In genomic region chr22:35674335-35674734, GRCh38 we compare ENCODE assay signal across 1 cellular context.
TF ChIP-seq lines count a peak whose summit lies in the region.

No MANE protein-coding gene starts in this region.

TF ChIP-seq in WTC11, 78 proteins besides CTCF, POLR2A, EP300 and RAD21 (continued from another document):
- TF ChIP-seq ZNF317 (CRISPR knock-in tag; IDR thresholded peaks at IDR 0.05; ENCODE audit: borderline replicate concordance, low read depth), result no peak
- TF ChIP-seq ZBTB21 (CRISPR knock-in tag; IDR thresholded peaks at IDR 0.05; ENCODE audit: borderline replicate concordance), result no peak
- TF ChIP-seq, protein P1, sequence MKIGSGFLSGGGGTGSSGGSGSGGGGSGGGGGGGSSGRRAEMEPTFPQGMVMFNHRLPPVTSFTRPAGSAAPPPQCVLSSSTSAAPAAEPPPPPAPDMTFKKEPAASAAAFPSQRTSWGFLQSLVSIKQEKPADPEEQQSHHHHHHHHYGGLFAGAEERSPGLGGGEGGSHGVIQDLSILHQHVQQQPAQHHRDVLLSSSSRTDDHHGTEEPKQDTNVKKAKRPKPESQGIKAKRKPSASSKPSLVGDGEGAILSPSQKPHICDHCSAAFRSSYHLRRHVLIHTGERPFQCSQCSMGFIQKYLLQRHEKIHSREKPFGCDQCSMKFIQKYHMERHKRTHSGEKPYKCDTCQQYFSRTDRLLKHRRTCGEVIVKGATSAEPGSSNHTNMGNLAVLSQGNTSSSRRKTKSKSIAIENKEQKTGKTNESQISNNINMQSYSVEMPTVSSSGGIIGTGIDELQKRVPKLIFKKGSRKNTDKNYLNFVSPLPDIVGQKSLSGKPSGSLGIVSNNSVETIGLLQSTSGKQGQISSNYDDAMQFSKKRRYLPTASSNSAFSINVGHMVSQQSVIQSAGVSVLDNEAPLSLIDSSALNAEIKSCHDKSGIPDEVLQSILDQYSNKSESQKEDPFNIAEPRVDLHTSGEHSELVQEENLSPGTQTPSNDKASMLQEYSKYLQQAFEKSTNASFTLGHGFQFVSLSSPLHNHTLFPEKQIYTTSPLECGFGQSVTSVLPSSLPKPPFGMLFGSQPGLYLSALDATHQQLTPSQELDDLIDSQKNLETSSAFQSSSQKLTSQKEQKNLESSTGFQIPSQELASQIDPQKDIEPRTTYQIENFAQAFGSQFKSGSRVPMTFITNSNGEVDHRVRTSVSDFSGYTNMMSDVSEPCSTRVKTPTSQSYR (CRISPR knock-in tag; IDR thresholded peaks at IDR 0.05), result no peak
